ENCODE assay signal across 8 cellular contexts in the genomic region with DNA sequence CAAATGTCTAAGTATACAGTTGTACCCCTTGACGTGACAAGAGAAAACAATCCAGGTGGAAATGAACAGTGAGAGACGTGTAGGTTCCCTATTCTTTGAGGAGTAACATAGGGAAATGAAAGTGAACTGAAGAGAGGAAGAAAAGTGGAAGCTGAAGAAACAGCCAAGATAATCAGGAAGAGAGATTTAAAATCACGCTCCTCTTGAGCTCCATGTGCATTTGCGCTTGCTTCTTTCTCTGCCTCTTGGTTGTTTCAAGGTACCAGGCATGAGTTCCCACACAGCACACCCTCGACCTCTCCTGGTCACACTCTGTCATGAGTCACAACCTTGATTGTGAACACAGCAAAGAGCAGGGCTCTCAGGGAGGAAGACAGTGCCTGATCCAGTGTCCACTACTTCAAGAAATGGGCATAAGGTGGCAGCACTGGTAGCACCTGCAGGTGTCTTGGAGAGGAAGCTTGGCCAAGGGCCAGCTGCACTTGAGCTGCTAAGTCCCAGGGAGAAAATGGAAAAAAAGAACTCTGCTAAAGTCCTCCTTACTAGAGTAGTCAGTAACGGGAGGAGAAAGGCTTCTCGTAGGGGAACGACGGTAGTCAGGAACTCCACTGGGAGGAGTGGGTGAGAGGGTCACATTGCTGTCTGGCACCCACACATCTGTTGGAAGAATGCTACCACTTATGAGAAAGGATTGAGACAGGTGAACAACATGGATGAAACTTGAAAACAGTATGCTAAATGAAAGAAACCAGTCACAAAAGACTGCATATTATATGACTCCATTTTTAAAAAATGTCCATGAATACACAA.
DNase-seq lines count a peak whose midpoint lies in the region; ATAC-seq lines count a peak whose summit lies in the region.

No MANE protein-coding gene starts in this region.

- H3K9me3 ChIP-seq in duodenal mucosa (ENCODE audit: control insufficient read depth in 1 of 2, low read length in 2 of 2): no peaks in the 10 kb centered on the region

- H3K27me3 ChIP-seq in duodenal mucosa (ENCODE audit: control insufficient read depth in 1 of 2, insufficient read depth in 2 of 2, low read length in 2 of 2): no peaks in the 10 kb centered on the region

- H3K36me3 Mint-ChIP-seq in memory B cell: no peaks in the 10 kb centered on the region
- H3K36me3 Mint-ChIP-seq in stimulated activated naive CD8-positive, alpha-beta T cell treated with anti-CD3 and anti-CD28 coated beads, Interleukin-15, Interleukin-2, amounts not matched to agents 100 ng/mL and 50 ng/mL, for 24 hours (ENCODE audit: low read depth): no peaks in the 10 kb centered on the region

- peak; percentile 90 for DNase-seq in ACHN
- DNase-seq in NCI-H69 (lab: John Stamatoyannopoulos, UW): peak; percentile 84
- DNase-seq in activated CD4-positive, alpha-beta T cell treated with anti-CD3 and anti-CD28 coated beads, Interleukin-2, amount 50 U/mL, for 1 hour: peak; percentile 45
- peak; percentile 29 to 39 for DNase-seq in memory B cell (ENCODE audit: low spot score in 2 of 2)

- H3K36me3 ChIP-seq in duodenal mucosa (ENCODE audit: control insufficient read depth in 1 of 2, insufficient read depth in 2 of 2, low read length in 2 of 2): no peaks in the 10 kb centered on the region

- peak overlapping the region; percentile 66 for H3K4me3 Mint-ChIP-seq in memory B cell
- H3K4me3 Mint-ChIP-seq in stimulated activated naive CD8-positive, alpha-beta T cell treated with anti-CD3 and anti-CD28 coated beads, Interleukin-15, Interleukin-2, amounts not matched to agents 100 ng/mL and 50 ng/mL, for 24 hours: peak overlapping the region; percentile 27

- peak overlapping the region; percentile 48 for H3K27ac Mint-ChIP-seq in memory B cell
- peak overlapping the region; percentile 73 for H3K27ac Mint-ChIP-seq in stimulated activated naive CD8-positive, alpha-beta T cell treated with anti-CD3 and anti-CD28 coated beads, Interleukin-15, Interleukin-2, amounts not matched to agents 100 ng/mL and 50 ng/mL, for 24 hours

- peak; percentile 75 for ATAC-seq in GM18517 (IDR thresholded peaks at IDR 0.05; ENCODE audit: unreplicated experiment)
- ATAC-seq in HG03439 (IDR thresholded peaks at IDR 0.05; ENCODE audit: unreplicated experiment): peak; percentile 59
- ATAC-seq in memory B cell (ENCODE audit: low read depth): peak; percentile 96

- H3K4me1 ChIP-seq in duodenal mucosa (ENCODE audit: control insufficient read depth in 1 of 2, insufficient read depth in 2 of 2, low read length in 2 of 2): peaks cover 14 to 15% of the 10 kb centered on the region in 2 donors

- peak overlapping the region in 1 of 2 donors; percentile 16 for H3K9ac ChIP-seq in duodenal mucosa (ENCODE audit: low read depth in 1 of 2, low read length in 2 of 2)

- in situ Hi-C loops in ACHN (cut with HindIII; ENCODE audit: low pct_ligation_motif_present, low pct_unique_long_range_greater_than_20kb, low sequenced_read_pairs): no loop called here

- H3K4me3 ChIP-seq in duodenal mucosa (ENCODE audit: low read depth in 1 of 2, low read length in 2 of 2): peak overlapping the region; percentile 12 to 17

- no peaks in the 10 kb centered on the region for H3K9me3 Mint-ChIP-seq in memory B cell
- no peaks in the 10 kb centered on the region for H3K9me3 Mint-ChIP-seq in stimulated activated naive CD8-positive, alpha-beta T cell treated with anti-CD3 and anti-CD28 coated beads, Interleukin-15, Interleukin-2, amounts not matched to agents 100 ng/mL and 50 ng/mL, for 24 hours

- H3K4me1 Mint-ChIP-seq in memory B cell: peaks cover 11% of the 10 kb centered on the region
- H3K4me1 Mint-ChIP-seq in stimulated activated naive CD8-positive, alpha-beta T cell treated with anti-CD3 and anti-CD28 coated beads, Interleukin-15, Interleukin-2, amounts not matched to agents 100 ng/mL and 50 ng/mL, for 24 hours (ENCODE audit: low read depth): peaks cover 16% of the 10 kb centered on the region

- no peaks in the 10 kb centered on the region for H3K27me3 Mint-ChIP-seq in memory B cell
- H3K27me3 Mint-ChIP-seq in stimulated activated naive CD8-positive, alpha-beta T cell treated with anti-CD3 and anti-CD28 coated beads, Interleukin-15, Interleukin-2, amounts not matched to agents 100 ng/mL and 50 ng/mL, for 24 hours: no peaks in the 10 kb centered on the region

- no peak overlapping the region for H3K27ac ChIP-seq in duodenal mucosa (ENCODE audit: low read depth, low read length)

Comparison
In these comparisons a context has a peak if more than half of its experiments do, and no peak if none do; other contexts are left out.
1. DNase-seq: peak in every context shown above with its lines; median percentile 90 in ACHN; 84 in NCI-H69; 45 in activated CD4-positive, alpha-beta T cell treated with anti-CD3 and anti-CD28 coated beads, Interleukin-2, amount 50 U/mL, for 1 hour; 34 in memory B cell.